In genomic region chr22:42343136-42343484, GRCh38 we compare ENCODE assay signal across 7 cellular contexts.
DNase-seq lines count a peak whose midpoint lies in the region; ATAC-seq and TF ChIP-seq lines count a peak whose summit lies in the region.

No MANE protein-coding gene starts in this region.

- H3K79me1 ChIP-seq in H9 (ENCODE audit: insufficient read depth, low read depth, low read length, poor library complexity, severe bottlenecking) = no peaks in the 10 kb centered on the region

- no peak overlapping the region for H3K4ac ChIP-seq in H9 (ENCODE audit: low read depth, low read length)

- no peak overlapping the region for H2AFZ ChIP-seq in H9 (ENCODE audit: low read length)

- no peak overlapping the region for H3K56ac ChIP-seq in H9 (ENCODE audit: insufficient read length, low read depth, low read length)

- H3K27ac ChIP-seq in H9 (ENCODE audit: insufficient read length, low read depth, low read length) (no peak overlapping the region), Peyer's patch (no peak overlapping the region), endodermal cell (ENCODE audit: low read depth, low read length) (no peak overlapping the region), skin epidermis (peak overlapping the region in 5 of 21 experiments; percentile 23 to 60 (median 38))

- H3K27me3 ChIP-seq in H9 (ENCODE audit: insufficient read depth, low read length) (no peaks in the 10 kb centered on the region), Peyer's patch (no peaks in the 10 kb centered on the region), endodermal cell (ENCODE audit: control insufficient read depth, insufficient read depth, low read length, poor library complexity, severe bottlenecking) (no peaks in the 10 kb centered on the region)

- no peak overlapping the region for H4K5ac ChIP-seq in H9 (ENCODE audit: insufficient read length, low read depth, low read length)

- H3K4me2 ChIP-seq in H9 (ENCODE audit: insufficient read depth, insufficient read length, low read length) = peak overlapping the region; percentile 46

- H3K4me1 ChIP-seq in H9 (ENCODE audit: insufficient read depth, low read length) (no peaks in the 10 kb centered on the region), Peyer's patch (peaks cover 0 to 23% (median 3%) of the 10 kb centered on the region in 4 donors), endodermal cell (ENCODE audit: control insufficient read depth, insufficient read depth, low read length) (no peaks in the 10 kb centered on the region)

- H3K9me3 Mint-ChIP-seq in H9 (no peaks in the 10 kb centered on the region), endodermal cell (no peaks in the 10 kb centered on the region)

- no peak overlapping the region; a peak in 1 of 7 replicates for H3K27ac Mint-ChIP-seq in H9
- H3K27ac Mint-ChIP-seq in endodermal cell = peak overlapping the region; percentile 49

- WGBS in H9 (ENCODE audit: extremely low coverage, insufficient read length, low lambda C conversion rate) = no CpG with 5 or more reads among the region's 27 CpGs
- WGBS in endodermal cell (ENCODE audit: insufficient coverage in 1 of 2, insufficient read length in 1 of 2), 2 experiments = 21 to 50% methylated on average over 12 to 27 of the region's 27 CpGs

- H3K18ac ChIP-seq in H9 (ENCODE audit: insufficient read length, low read depth, low read length) = no peak overlapping the region

- H3K27me3 Mint-ChIP-seq in H9 (ENCODE audit: low read depth) (peaks cover 34% of the 10 kb centered on the region), endodermal cell (ENCODE audit: insufficient read depth) (no peaks in the 10 kb centered on the region)

- H3K9me3 ChIP-seq in H9 (ENCODE audit: control insufficient read depth, low read depth, low read length) (no peaks in the 10 kb centered on the region), Peyer's patch (no peaks in the 10 kb centered on the region), endodermal cell (ENCODE audit: control insufficient read depth, low read length) (no peaks in the 10 kb centered on the region)

- ATAC-seq in GM19351 (IDR thresholded peaks at IDR 0.05; ENCODE audit: unreplicated experiment) (no peak), GM21576 (IDR thresholded peaks at IDR 0.05; ENCODE audit: unreplicated experiment) (no peak)

- H3K4me3 Mint-ChIP-seq in H9 (peak overlapping the region; percentile 59 to 79), endodermal cell (peak overlapping the region; percentile 55)

- H4K91ac ChIP-seq in H9 (ENCODE audit: insufficient read length, low read depth, low read length) = no peak overlapping the region

- H3K9ac ChIP-seq in H9 (ENCODE audit: extremely low read depth, insufficient read length, low read length) (no peak overlapping the region), endodermal cell (ENCODE audit: extremely low read depth, low read length, poor library complexity, severe bottlenecking) (no peak overlapping the region)

- H4K20me1 ChIP-seq in H9 (ENCODE audit: control insufficient read depth, insufficient read depth, insufficient read length) = no peaks in the 10 kb centered on the region

- DNase-seq in H9 = no peak
- no peak for DNase-seq in Peyer's patch
- DNase-seq in endodermal cell = no peak
- no peak for DNase-seq in D341Med (ENCODE audit: low spot score)

- no peaks in the 10 kb centered on the region; the same call in 1 of the 2 replicates for H3K79me2 ChIP-seq in H9 (ENCODE audit: insufficient read depth, low read length)

- H3K36me3 Mint-ChIP-seq in H9 (ENCODE audit: insufficient read depth in 1 of 3, low read depth in 3 of 3) = no peaks in the 10 kb centered on the region
- no peaks in the 10 kb centered on the region for H3K36me3 Mint-ChIP-seq in endodermal cell (ENCODE audit: low read depth)

- H2BK15ac ChIP-seq in H9 (ENCODE audit: low read depth, low read length) = no peak overlapping the region

- no peak overlapping the region for H3T11ph ChIP-seq in H9 (ENCODE audit: low read length)

- H3K14ac ChIP-seq in H9 (ENCODE audit: insufficient read depth, low read length) = no peak overlapping the region

- H3K23ac ChIP-seq in H9 (ENCODE audit: insufficient read length, low read depth, low read length) = no peak overlapping the region

- TF ChIP-seq POLR2A in Peyer's patch (IDR thresholded peaks at IDR 0.05) = no peak

- peaks cover 6% of the 10 kb centered on the region for H3K23me2 ChIP-seq in H9 (ENCODE audit: insufficient read length, low read depth, low read length, poor library complexity, severe bottlenecking)

- H2AK5ac ChIP-seq in H9 (ENCODE audit: insufficient read length, low read length) = no peak overlapping the region

- H3K4me1 Mint-ChIP-seq in H9 (peaks cover 26 to 39% of the 10 kb centered on the region in 2 experiments), endodermal cell (peaks cover 5% of the 10 kb centered on the region)

- no peak for TF ChIP-seq CTCF in H9 (conservative IDR thresholded peaks at IDR 0.05)
- TF ChIP-seq CTCF in Peyer's patch (IDR thresholded peaks at IDR 0.05) = no peak
- TF ChIP-seq CTCF in endodermal cell (conservative IDR thresholded peaks at IDR 0.05) = no peak

- H2BK20ac ChIP-seq in H9 (ENCODE audit: low read depth, low read length, poor library complexity, severe bottlenecking) = no peak overlapping the region

- H2BK12ac ChIP-seq in H9 (ENCODE audit: insufficient read length, low read depth, low read length) = no peak overlapping the region

- H2BK120ac ChIP-seq in H9 (ENCODE audit: low read depth, low read length, poor library complexity, severe bottlenecking) = no peak overlapping the region

- H3K36me3 ChIP-seq in Peyer's patch = no peaks in the 10 kb centered on the region
- H3K36me3 ChIP-seq in endodermal cell (ENCODE audit: control insufficient read depth, insufficient read depth, low read length) = no peaks in the 10 kb centered on the region

- no peak overlapping the region for H2BK5ac ChIP-seq in H9 (ENCODE audit: insufficient read length, low read length)

- no peak overlapping the region for H4K8ac ChIP-seq in H9 (replicated peaks; ENCODE audit: insufficient read length, low read depth, low read length)

- H3K4me3 ChIP-seq in Peyer's patch (peak overlapping the region; percentile 24 to 49 (median 45)), endodermal cell (ENCODE audit: low read length) (peak overlapping the region; percentile 78), skin epidermis (peak overlapping the region; percentile 15 to 50 (median 28))

Comparison
In these comparisons a context has a peak if more than half of its experiments do, and no peak if none do; other contexts are left out.
1. H3K4me3 ChIP-seq: peak in every context shown above with its lines; median percentile 78 in endodermal cell; 45 in Peyer's patch; 28 in skin epidermis.